In genomic region chr17:50059256-50059655, GRCh38 we compare ENCODE assay signal across 12 cellular contexts. TPM values are rescaled to one million over a fixed set of nuclear protein-coding genes. Genes with fewer than 3 reads are reported as not detected.
DNase-seq lines count a peak whose midpoint lies in the region; ATAC-seq, FAIRE-seq and TF ChIP-seq lines count a peak whose summit lies in the region.
"Had no signal": no experiment of that assay in that cellular context is flagged by ENCODE, and none has a peak within 500 bp of the region (broad histone marks: within the 10 kb centered on the region; RNA-seq: fewer than 3 reads in every experiment).

No MANE protein-coding gene starts in this region.

- H3K27me3 Mint-ChIP-seq in CD4-positive, alpha-beta memory T cell: no peaks in the 10 kb centered on the region
- peaks cover 3% of the 10 kb centered on the region for H3K27me3 Mint-ChIP-seq in activated CD8-positive, alpha-beta T cell treated with anti-CD3 and anti-CD28 coated beads for 36 hours

- peaks cover 0 to 8% of the 10 kb centered on the region in 2 donors for H3K36me3 Mint-ChIP-seq in CD4-positive, alpha-beta memory T cell
- no peaks in the 10 kb centered on the region for H3K36me3 Mint-ChIP-seq in activated CD8-positive, alpha-beta T cell treated with anti-CD3 and anti-CD28 coated beads for 36 hours (ENCODE audit: low read depth)

- no peaks in the 10 kb centered on the region for H3K9me3 Mint-ChIP-seq in CD4-positive, alpha-beta memory T cell
- H3K9me3 Mint-ChIP-seq in activated CD8-positive, alpha-beta T cell treated with anti-CD3 and anti-CD28 coated beads for 36 hours: no peaks in the 10 kb centered on the region

- H3K27ac ChIP-seq in ascending aorta: peak overlapping the region; percentile 95 to 97
- peak overlapping the region; percentile 92 to 96 for H3K27ac ChIP-seq in right atrium auricular region
- H3K27ac ChIP-seq in skeletal muscle tissue (ENCODE audit: low read depth, low read length): peak overlapping the region; percentile 91
- no peak overlapping the region for H3K27ac ChIP-seq in CD4-positive, alpha-beta memory T cell (ENCODE audit: low read depth, low read length)
- H3K27ac ChIP-seq: parathyroid adenoma had no signal

- H3K27me3 ChIP-seq in ascending aorta: no peaks in the 10 kb centered on the region
- no peaks in the 10 kb centered on the region for H3K27me3 ChIP-seq in right atrium auricular region
- no peaks in the 10 kb centered on the region for H3K27me3 ChIP-seq in skeletal muscle tissue (ENCODE audit: control insufficient read depth in 3 of 3, insufficient read depth in 3 of 3, low read length in 3 of 3)
- H3K27me3 ChIP-seq in CD4-positive, alpha-beta memory T cell (ENCODE audit: insufficient read depth, low read length): no peaks in the 10 kb centered on the region

- no peak overlapping the region for H3K4me3 Mint-ChIP-seq in CD4-positive, alpha-beta memory T cell
- no peak overlapping the region for H3K4me3 Mint-ChIP-seq in activated CD8-positive, alpha-beta T cell treated with anti-CD3 and anti-CD28 coated beads for 36 hours

- intact Hi-C loops in ascending aorta (cut with DNase I): no loop called here
- intact Hi-C loops in CD4-positive, alpha-beta memory T cell (cut with micrococcal nuclease): no loop called here
- intact Hi-C loops in activated CD8-positive, alpha-beta T cell treated with anti-CD3 and anti-CD28 coated beads for 36 hours (cut with micrococcal nuclease): no loop called here

- H3K4me3 ChIP-seq in ascending aorta: peak overlapping the region; percentile 73 to 83
- H3K4me3 ChIP-seq in right atrium auricular region: no peak overlapping the region
- H3K4me3 ChIP-seq in skeletal muscle tissue (ENCODE audit: low read length in 3 of 3): peak overlapping the region; percentile 25 to 49 (median 41)
- no peak overlapping the region for H3K4me3 ChIP-seq in CD4-positive, alpha-beta memory T cell (ENCODE audit: low read length in 2 of 2)

- no peak for ATAC-seq in HG03097 (IDR thresholded peaks at IDR 0.05; ENCODE audit: low FRiP score, unreplicated experiment)
- ATAC-seq in activated CD8-positive, alpha-beta T cell treated with anti-CD3 and anti-CD28 coated beads for 36 hours: no peak

- no peak for TF ChIP-seq CTCF in ascending aorta (IDR thresholded peaks at IDR 0.05)
- TF ChIP-seq CTCF in right atrium auricular region (IDR thresholded peaks at IDR 0.05): no peak
- no peak for TF ChIP-seq CTCF in activated CD8-positive, alpha-beta T cell treated with anti-CD3 and anti-CD28 coated beads for 36 hours (IDR thresholded peaks at IDR 0.05)

- CTCF ChIA-PET in CD4-positive, alpha-beta memory T cell (lab: Charles Lee; ENCODE audit: partially characterized antibody): interaction anchor here (3.1 kb wide), 1 partner anchor 33 kb away, joined by 12 read pairs; no protein-coding TSS in a partner anchor
- CTCF ChIA-PET in activated CD8-positive, alpha-beta T cell treated with anti-CD3 and anti-CD28 coated beads for 36 hours (lab: Charles Lee): interaction anchor here (4.1 to 6.4 kb wide), 2 partner anchors 28 to 30 kb away, joined by 28 to 62 read pairs; no protein-coding TSS in a partner anchor

- H3K9me3 ChIP-seq in ascending aorta (no peaks in the 10 kb centered on the region), right atrium auricular region (no peaks in the 10 kb centered on the region), skeletal muscle tissue (ENCODE audit: control insufficient read depth in 3 of 3, low read length in 3 of 3) (no peaks in the 10 kb centered on the region)
- H3K9me3 ChIP-seq in CD4-positive, alpha-beta memory T cell (ENCODE audit: control insufficient read depth in 1 of 2, low read length in 2 of 2): no peaks in the 10 kb centered on the region

- DNase-seq in HTR-8/SVneo (ENCODE audit: insufficient read length, low spot score) (no peak), ascending aorta (ENCODE audit: low spot score in 2 of 2) (no peak), right atrium auricular region (ENCODE audit: low spot score) (no peak), NCI-H1105 (lab: John Stamatoyannopoulos, UW) (no peak)
- DNase-seq in CD4-positive, alpha-beta memory T cell: no peak
- no peak for DNase-seq in activated CD8-positive, alpha-beta T cell treated with anti-CD3 and anti-CD28 coated beads for 36 hours
- DNase-seq: activated CD8-positive, alpha-beta memory T cell treated with anti-CD3 and anti-CD28 coated beads for 24 hours; SIG-M5 had no signal

- H3K36me3 ChIP-seq in ascending aorta: no peaks in the 10 kb centered on the region
- H3K36me3 ChIP-seq in right atrium auricular region: no peaks in the 10 kb centered on the region
- no peaks in the 10 kb centered on the region for H3K36me3 ChIP-seq in skeletal muscle tissue (ENCODE audit: control insufficient read depth in 3 of 3, insufficient read depth in 3 of 3, low read length in 3 of 3)
- no peaks in the 10 kb centered on the region for H3K36me3 ChIP-seq in CD4-positive, alpha-beta memory T cell (ENCODE audit: insufficient read depth, low read length)

- H3K4me1 Mint-ChIP-seq in CD4-positive, alpha-beta memory T cell: peaks cover 10 to 39% (median 24%) of the 10 kb centered on the region in 4 donors
- peaks cover 8% of the 10 kb centered on the region for H3K4me1 Mint-ChIP-seq in activated CD8-positive, alpha-beta T cell treated with anti-CD3 and anti-CD28 coated beads for 36 hours (ENCODE audit: low read depth)

- peak; percentile 28 for FAIRE-seq in HTR-8/SVneo (lab: Jason Lieb, UNC)
- FAIRE-seq: GM12891 had no signal

- H3K9ac ChIP-seq in skeletal muscle tissue (ENCODE audit: low read depth in 1 of 3, low read length in 3 of 3): peak overlapping the region; percentile 44 to 84 (median 65)
- H3K9ac ChIP-seq: parathyroid adenoma had no signal

- H3K4me1 ChIP-seq in ascending aorta: peaks cover 61 to 70% of the 10 kb centered on the region in 2 donors
- peaks cover 0 to 90% of the 10 kb centered on the region in 2 donors for H3K4me1 ChIP-seq in right atrium auricular region
- H3K4me1 ChIP-seq in skeletal muscle tissue (ENCODE audit: control insufficient read depth in 3 of 3, insufficient read depth in 3 of 3, low read length in 3 of 3): peaks cover 84 to 91% (median 85%) of the 10 kb centered on the region in 3 donors
- peaks cover 12% of the 10 kb centered on the region for H3K4me1 ChIP-seq in CD4-positive, alpha-beta memory T cell (ENCODE audit: insufficient read depth, low read length)

- peak overlapping the region in 1 of 7 donors; percentile 14 for H3K27ac Mint-ChIP-seq in CD4-positive, alpha-beta memory T cell
- no peak overlapping the region for H3K27ac Mint-ChIP-seq in activated CD8-positive, alpha-beta T cell treated with anti-CD3 and anti-CD28 coated beads for 36 hours

- POLR2A ChIA-PET in CD4-positive, alpha-beta memory T cell (lab: Charles Lee; ENCODE audit: partially characterized antibody): no interaction called here
- POLR2A ChIA-PET in activated CD8-positive, alpha-beta T cell treated with anti-CD3 and anti-CD28 coated beads for 36 hours (lab: Charles Lee): interaction anchor here (1.0 kb wide), 1 partner anchor 8 kb away, joined by 3 read pairs; no protein-coding TSS in a partner anchor

RNA-seq across cellular contexts. Expression of gene ITGA3, which starts 3.3 kb away (rescaled TPM):
- total RNA-seq in ascending aorta: 222 TPM
- total RNA-seq in right atrium auricular region: 10 to 100 TPM; 29.5 to 61.8 TPM
- 27.7 TPM for total RNA-seq in skeletal muscle tissue
- 10 to 100 TPM; 13.9 to 16.3 TPM for total RNA-seq in CD4-positive, alpha-beta memory T cell
- 1 to 10 TPM; 1.6 to 4.8 TPM for polyA plus RNA-seq in CD4-positive, alpha-beta memory T cell
- 1 to 10 TPM; 4.2 to 7.2 TPM for total RNA-seq in activated CD8-positive, alpha-beta T cell treated with anti-CD3 and anti-CD28 coated beads for 36 hours

RNA-seq across cellular contexts. Expression of gene PDK2, which starts 35.9 kb away (rescaled TPM):
- total RNA-seq in ascending aorta (73.5 TPM), right atrium auricular region (100 to 1,000 TPM; 186 to 214 TPM), skeletal muscle tissue (18.8 TPM)
- 10 to 100 TPM; 39.1 to 40.6 TPM for total RNA-seq in CD4-positive, alpha-beta memory T cell
- polyA plus RNA-seq in CD4-positive, alpha-beta memory T cell: 10 to 100 TPM; 34.5 to 36.5 TPM
- 1 to 10 TPM; 6.0 to 7.7 TPM for total RNA-seq in activated CD8-positive, alpha-beta T cell treated with anti-CD3 and anti-CD28 coated beads for 36 hours

Comparison
In these comparisons a context has a peak if more than half of its experiments do, and no peak if none do; other contexts are left out.
1. H3K4me3 ChIP-seq: peak in ascending aorta (2 of 2) and skeletal muscle tissue (3 of 3); none in right atrium auricular region (0 of 2) and CD4-positive, alpha-beta memory T cell (0 of 2).